14 cellular contexts compared by ENCODE assay signal in the genomic region with DNA sequence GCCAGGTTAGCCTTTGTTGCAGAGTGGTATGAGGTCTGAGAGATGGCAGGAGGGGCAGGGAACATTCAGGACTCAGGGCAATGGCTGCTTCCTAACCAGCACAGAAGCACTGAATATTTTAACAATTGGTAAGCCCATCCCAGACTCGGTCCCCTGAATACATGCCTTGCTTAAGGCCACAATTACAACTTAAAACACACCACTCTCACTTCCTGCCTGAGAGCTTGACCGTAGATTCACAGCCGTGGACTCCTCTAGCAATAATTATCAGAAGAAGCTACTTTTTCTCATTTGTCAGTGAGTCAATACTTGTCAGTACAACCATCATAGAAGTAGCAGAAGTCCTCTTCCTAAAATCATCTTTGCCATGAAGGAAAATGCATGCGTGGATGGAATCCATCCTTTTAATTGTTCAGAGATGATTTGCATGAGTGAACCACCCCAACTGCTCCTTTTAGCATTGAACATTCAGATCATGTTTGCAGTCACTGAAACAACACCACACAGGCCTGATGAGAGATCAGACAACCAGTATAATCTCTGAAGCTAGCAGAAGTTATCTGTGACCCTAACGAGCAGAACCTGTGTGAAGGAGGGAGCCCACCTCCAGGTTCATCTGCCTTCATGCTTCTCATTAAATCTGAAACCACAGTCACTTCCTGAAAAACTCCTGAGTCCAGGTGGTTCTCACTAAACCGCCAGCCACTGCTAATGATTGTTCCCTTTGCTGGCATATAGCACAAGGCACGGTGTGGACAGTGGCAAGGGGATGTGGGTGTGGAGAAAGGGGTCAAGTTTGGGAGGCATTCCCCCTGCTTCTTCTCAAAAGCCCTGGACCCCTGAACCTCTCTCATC.
DNase-seq lines count a peak whose midpoint lies in the region; ATAC-seq, FAIRE-seq and TF ChIP-seq lines count a peak whose summit lies in the region.
"Had no signal": no experiment of that assay in that cellular context is flagged by ENCODE, and none has a peak within 500 bp of the region (broad histone marks: within the 10 kb centered on the region; RNA-seq: fewer than 3 reads in every experiment).

No MANE protein-coding gene starts in this region.

- H3F3A ChIP-seq in neural progenitor cell (ENCODE audit: low read depth): no peaks in the 10 kb centered on the region

- peaks cover 7% of the 10 kb centered on the region for H3K9me3 Mint-ChIP-seq in neural progenitor cell
- H3K9me3 Mint-ChIP-seq in activated T-cell treated with anti-CD3 and anti-CD28 coated beads, Interleukin-2, amount 50 U/mL, for 4 hours: no peaks in the 10 kb centered on the region

- H3K27ac ChIP-seq in neural progenitor cell: no peak overlapping the region
- H3K27ac ChIP-seq: vagina had no signal

- H3K9ac ChIP-seq in neural progenitor cell: no peak overlapping the region

- no peak overlapping the region for H2AFZ ChIP-seq in neural progenitor cell (replicated peaks)

- H3K9me3 ChIP-seq in neural progenitor cell (ENCODE audit: low read depth): no peaks in the 10 kb centered on the region
- H3K9me3 ChIP-seq: vagina had no signal

- no peak overlapping the region for H3K4me3 ChIP-seq in neural progenitor cell
- H3K4me3 ChIP-seq: vagina had no signal

- no peaks in the 10 kb centered on the region for H3K36me3 Mint-ChIP-seq in neural progenitor cell
- H3K36me3 Mint-ChIP-seq in activated T-cell treated with anti-CD3 and anti-CD28 coated beads, Interleukin-2, amount 50 U/mL, for 4 hours (ENCODE audit: insufficient read depth): no peaks in the 10 kb centered on the region

- H3K27ac Mint-ChIP-seq in neural progenitor cell: no peak overlapping the region

- TF ChIP-seq POLR2A in GM12891 (IDR thresholded peaks at IDR 0.05; ENCODE audit: low read depth, low read length): no peak

- no peaks in the 10 kb centered on the region for H3K27me3 ChIP-seq in neural progenitor cell
- H3K27me3 ChIP-seq: vagina had no signal

- no peaks in the 10 kb centered on the region for H4K20me1 ChIP-seq in neural progenitor cell (ENCODE audit: low read depth)

- peaks cover 9% of the 10 kb centered on the region for H3K4me1 ChIP-seq in neural progenitor cell
- H3K4me1 ChIP-seq: vagina had no signal

- no peak overlapping the region for H3K4me3 Mint-ChIP-seq in neural progenitor cell
- H3K4me3 Mint-ChIP-seq in activated T-cell treated with anti-CD3 and anti-CD28 coated beads, Interleukin-2, amount 50 U/mL, for 4 hours: no peak overlapping the region

- H3K4me2 ChIP-seq in neural progenitor cell: no peak overlapping the region

- H3K27me3 Mint-ChIP-seq in neural progenitor cell (ENCODE audit: insufficient read depth, low read depth): no peaks in the 10 kb centered on the region
- H3K27me3 Mint-ChIP-seq in activated T-cell treated with anti-CD3 and anti-CD28 coated beads, Interleukin-2, amount 50 U/mL, for 4 hours (ENCODE audit: low read depth): peaks cover 9% of the 10 kb centered on the region

- no peaks in the 10 kb centered on the region for H3K36me3 ChIP-seq in neural progenitor cell
- H3K36me3 ChIP-seq: vagina had no signal

- H3K79me2 ChIP-seq in neural progenitor cell (ENCODE audit: low read depth): no peaks in the 10 kb centered on the region

- peak; percentile 93 for FAIRE-seq in GM12891 (lab: Jason Lieb, UNC)

- no peak for TF ChIP-seq CTCF in neural progenitor cell (IDR thresholded peaks at IDR 0.05)

- H3K4me1 Mint-ChIP-seq in neural progenitor cell: peaks cover 5% of the 10 kb centered on the region
- H3K4me1 Mint-ChIP-seq in activated T-cell treated with anti-CD3 and anti-CD28 coated beads, Interleukin-2, amount 50 U/mL, for 4 hours (ENCODE audit: low read depth): no peaks in the 10 kb centered on the region

- DNase-seq in GM12891 (ENCODE audit: insufficient read length, low spot score): peak; percentile 7
- DNase-seq in NCI-H526 (lab: John Stamatoyannopoulos, UW): peak; percentile 54 to 59
- no peak for DNase-seq in C1 segment of cervical spinal cord (lab: John Stamatoyannopoulos, UW)
- DNase-seq in neural progenitor cell (ENCODE audit: low spot score): no peak
- DNase-seq in GDM1 (lab: John Stamatoyannopoulos, UW): no peak
- no peak for DNase-seq in activated T-cell treated with anti-CD3 and anti-CD28 coated beads, Interleukin-2, amount 50 U/mL, for 4 hours
- DNase-seq: activated CD4-positive, CD25-positive, alpha-beta regulatory T cell treated with anti-CD3 and anti-CD28 coated beads, Interleukin-2, amount 50 U/mL, for 72 hours; activated T-cell treated with anti-CD3 and anti-CD28 coated beads, Interleukin-2, amount 50 U/mL, for 48 hours; dermis blood vessel endothelial cell; DMS79; NCI-H2029 treated with DMSO at 0.1 percent for 48 hours had no signal

- ATAC-seq in GM21381 (IDR thresholded peaks at IDR 0.05; ENCODE audit: unreplicated experiment) (peak; percentile 77), HG03025 (IDR thresholded peaks at IDR 0.05; ENCODE audit: low FRiP score, unreplicated experiment) (peak; percentile 52)
- no peak for ATAC-seq in activated T-cell treated with anti-CD3 and anti-CD28 coated beads, Interleukin-2, amount 50 U/mL, for 4 hours

TF ChIP-seq in GM12891, 5 proteins besides CTCF, POLR2A, EP300 and RAD21:
- TF ChIP-seq TAF1 (IDR thresholded peaks at IDR 0.05; ENCODE audit: low read depth, low read length): peak; percentile 41; the same call in 1 of the 2 replicates
- no peak for TF ChIP-seq PAX5 (IDR thresholded peaks at IDR 0.05; ENCODE audit: insufficient read depth, low read length, severe bottlenecking)
- TF ChIP-seq SPI1 (IDR thresholded peaks at IDR 0.05; ENCODE audit: low read depth, low read length): peak; percentile 88

Comparison
In these comparisons a context has a peak if more than half of its experiments do, and no peak if none do; other contexts are left out.
1. DNase-seq: peak in GM12891 (single experiment) and NCI-H526 (2 of 2); none in C1 segment of cervical spinal cord (0 of 14), neural progenitor cell (single experiment), GDM1 (single experiment) and activated T-cell treated with anti-CD3 and anti-CD28 coated beads, Interleukin-2, amount 50 U/mL, for 4 hours (single experiment).
2. ATAC-seq: peak in GM21381 (single experiment) and HG03025 (single experiment); none in activated T-cell treated with anti-CD3 and anti-CD28 coated beads, Interleukin-2, amount 50 U/mL, for 4 hours (0 of 2).